In genomic region chr11:113341388-113342165, GRCh38 we compare ENCODE assay signal across 17 cellular contexts. TPM values are rescaled to one million over a fixed set of nuclear protein-coding genes. Genes with fewer than 3 reads are reported as not detected.
"Had no signal": no experiment of that assay in that cellular context is flagged by ENCODE, and none has a peak within 500 bp of the region (broad histone marks: within the 10 kb centered on the region; RNA-seq: fewer than 3 reads in every experiment).

No MANE protein-coding gene starts in this region.

- H3K27ac Mint-ChIP-seq: activated B cell treated with CpG ODN at 0.5 μM for 24 hours; activated CD4-positive, alpha-beta T cell treated with anti-CD3 and anti-CD28 coated beads, Interleukin-2, amount 10 ng/mL, durations not matched to agents 24 days and 14 days; activated naive CD4-positive, alpha-beta T cell treated with anti-CD3 and anti-CD28 coated beads, Interleukin-2, amount 50 U/mL, for 72 hours; activated T-cell treated with anti-CD3 and anti-CD28 coated beads, Interleukin-2, amount 50 U/mL, for 72 hours; T-helper 17 cell had no signal

- H3K4me1 ChIP-seq: lower lobe of right lung, stomach, testis, upper lobe of right lung had no signal

- H3K27me3 ChIP-seq: esophagus squamous epithelium, stomach, testis, upper lobe of right lung had no signal

- ATAC-seq: activated naive CD4-positive, alpha-beta T cell treated with anti-CD3 and anti-CD28 coated beads, Interleukin-2, amount 50 U/mL, for 72 hours; activated T-cell treated with anti-CD3 and anti-CD28 coated beads, Interleukin-2, amount 50 U/mL, for 72 hours; lower lobe of right lung; T-helper 17 cell; upper lobe of right lung had no signal

- H3K27me3 Mint-ChIP-seq: activated B cell treated with CpG ODN at 0.5 μM for 24 hours; activated CD4-positive, alpha-beta T cell treated with anti-CD3 and anti-CD28 coated beads, Interleukin-2, amount 10 ng/mL, durations not matched to agents 24 days and 14 days; T-helper 17 cell had no signal

- H3K9me3 Mint-ChIP-seq: activated B cell treated with CpG ODN at 0.5 μM for 24 hours; activated CD4-positive, alpha-beta T cell treated with anti-CD3 and anti-CD28 coated beads, Interleukin-2, amount 10 ng/mL, durations not matched to agents 24 days and 14 days; activated naive CD4-positive, alpha-beta T cell treated with anti-CD3 and anti-CD28 coated beads, Interleukin-2, amount 50 U/mL, for 72 hours; activated T-cell treated with anti-CD3 and anti-CD28 coated beads, Interleukin-2, amount 50 U/mL, for 72 hours had no signal

- DNase-seq: activated B cell treated with CpG ODN at 0.5 μM for 24 hours; activated CD4-positive, alpha-beta T cell treated with anti-CD3 and anti-CD28 coated beads, Interleukin-2, amount 10 ng/mL, durations not matched to agents 24 days and 14 days; activated CD8-positive, alpha-beta memory T cell treated with anti-CD3 and anti-CD28 coated beads, Interleukin-2, amount 50 U/mL, for 48 hours; activated gamma-delta T cell; activated T-cell treated with anti-CD3 and anti-CD28 coated beads, Interleukin-2, amount 50 U/mL, for 72 hours; esophagus squamous epithelium; kidney glomerular epithelial cell; lower lobe of right lung; midbrain; stimulated activated CD4-positive, alpha-beta T cell treated with anti-CD3 and anti-CD28 coated beads, Interleukin-1b, Interleukin-23, amount 100 ng/mL, for 48 hours; stomach; T-helper 17 cell; testis; upper lobe of right lung had no signal

- H3K4me1 Mint-ChIP-seq: activated B cell treated with CpG ODN at 0.5 μM for 24 hours; activated CD4-positive, alpha-beta T cell treated with anti-CD3 and anti-CD28 coated beads, Interleukin-2, amount 10 ng/mL, durations not matched to agents 24 days and 14 days had no signal

- H3K4me3 ChIP-seq: esophagus squamous epithelium, lower lobe of right lung, stomach, testis, upper lobe of right lung had no signal

- H3K27ac ChIP-seq: esophagus squamous epithelium, lower lobe of right lung, stomach, testis, upper lobe of right lung had no signal

- H3K4me3 Mint-ChIP-seq: activated B cell treated with CpG ODN at 0.5 μM for 24 hours; activated CD4-positive, alpha-beta T cell treated with anti-CD3 and anti-CD28 coated beads, Interleukin-2, amount 10 ng/mL, durations not matched to agents 24 days and 14 days; activated T-cell treated with anti-CD3 and anti-CD28 coated beads, Interleukin-2, amount 50 U/mL, for 72 hours; T-helper 17 cell had no signal

RNA-seq across cellular contexts. Expression of gene ANKK1, which starts 46.0 kb away (rescaled TPM):
- total RNA-seq: activated CD4-positive, alpha-beta T cell treated with anti-CD3 and anti-CD28 coated beads, Interleukin-2, amount 10 ng/mL, durations not matched to agents 24 days and 14 days; myocyte; stomach; upper lobe of right lung had no signal
- polyA plus RNA-seq: neural cell had no signal
